Comparison of ENCODE assay signal across 1 cellular context in the genomic region with DNA sequence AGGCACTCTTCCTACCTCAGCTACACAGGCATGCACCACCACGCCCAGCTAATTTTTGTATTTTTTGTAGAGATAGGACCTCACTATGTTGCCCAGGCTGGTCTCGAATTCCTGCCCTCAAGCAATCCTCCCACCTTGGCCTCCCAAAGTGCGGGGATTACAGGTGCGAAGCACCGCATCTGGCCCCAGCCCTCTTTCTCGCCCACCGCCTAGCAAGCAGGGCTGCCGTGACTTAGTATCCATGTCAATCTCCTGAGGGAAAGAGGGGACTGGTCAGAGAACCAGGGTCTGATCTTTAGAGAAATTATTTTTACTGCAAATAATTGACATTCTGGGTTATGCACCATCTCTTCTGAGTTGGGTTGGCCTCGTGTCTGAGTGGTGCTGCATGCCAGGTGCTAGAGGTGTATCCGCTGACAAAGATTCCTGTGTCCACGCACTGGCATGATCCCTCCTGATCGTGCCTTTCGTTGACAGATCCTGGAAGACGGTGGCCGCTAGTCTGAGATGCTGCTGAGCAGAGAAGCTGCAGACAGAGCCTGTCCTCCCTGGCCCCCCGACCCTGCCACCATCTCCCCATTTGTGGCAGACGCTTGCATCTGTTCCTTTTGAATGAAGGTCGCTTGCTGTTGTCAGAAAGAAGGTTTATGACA.
TF ChIP-seq lines count a peak whose summit lies in the region.

No MANE protein-coding gene starts in this region.

TF ChIP-seq in H1, 55 proteins besides CTCF, POLR2A, EP300 and RAD21 (continued from another document):
- TF ChIP-seq, protein P1, sequence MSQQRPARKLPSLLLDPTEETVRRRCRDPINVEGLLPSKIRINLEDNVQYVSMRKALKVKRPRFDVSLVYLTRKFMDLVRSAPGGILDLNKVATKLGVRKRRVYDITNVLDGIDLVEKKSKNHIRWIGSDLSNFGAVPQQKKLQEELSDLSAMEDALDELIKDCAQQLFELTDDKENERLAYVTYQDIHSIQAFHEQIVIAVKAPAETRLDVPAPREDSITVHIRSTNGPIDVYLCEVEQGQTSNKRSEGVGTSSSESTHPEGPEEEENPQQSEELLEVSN (IDR thresholded peaks at IDR 0.05): no peak
- TF ChIP-seq GABPA (IDR thresholded peaks at IDR 0.05; ENCODE audit: borderline replicate concordance, insufficient read depth, low read length) (no peak), TCF12 (IDR thresholded peaks at IDR 0.05; ENCODE audit: low read depth, low read length) (no peak), CHD2 (IDR thresholded peaks at IDR 0.05; ENCODE audit: low read length) (no peak), MAFK (IDR thresholded peaks at IDR 0.05; ENCODE audit: low read depth, low read length) (no peak), YY1 (IDR thresholded peaks at IDR 0.05; ENCODE audit: low read depth, low read length) (no peak), SP2 (IDR thresholded peaks at IDR 0.05; ENCODE audit: low read length) (no peak), POLR2AphosphoS5 (IDR thresholded peaks at IDR 0.05; ENCODE audit: low read depth, low read length) (no peak), KDM5A (IDR thresholded peaks at IDR 0.05; ENCODE audit: low read length) (no peak), KDM4A (IDR thresholded peaks at IDR 0.05; ENCODE audit: low read depth, low read length, severe bottlenecking) (no peak), POU5F1 (IDR thresholded peaks at IDR 0.05; ENCODE audit: low read depth, low read length) (no peak), SP4 (IDR thresholded peaks at IDR 0.05; ENCODE audit: low read length) (no peak), TEAD4 (IDR thresholded peaks at IDR 0.05; ENCODE audit: low read depth, low read length) (no peak), SIN3A (conservative IDR thresholded peaks at IDR 0.05 in 1 of 2, IDR thresholded peaks at IDR 0.05 in 1 of 2; ENCODE audit: low read depth in 1 of 2, low read length in 2 of 2) (no peak), CBX5 (IDR thresholded peaks at IDR 0.05; ENCODE audit: low read depth, low read length) (no peak)
